ENCODE assay signal across 8 cellular contexts in the genomic region with DNA sequence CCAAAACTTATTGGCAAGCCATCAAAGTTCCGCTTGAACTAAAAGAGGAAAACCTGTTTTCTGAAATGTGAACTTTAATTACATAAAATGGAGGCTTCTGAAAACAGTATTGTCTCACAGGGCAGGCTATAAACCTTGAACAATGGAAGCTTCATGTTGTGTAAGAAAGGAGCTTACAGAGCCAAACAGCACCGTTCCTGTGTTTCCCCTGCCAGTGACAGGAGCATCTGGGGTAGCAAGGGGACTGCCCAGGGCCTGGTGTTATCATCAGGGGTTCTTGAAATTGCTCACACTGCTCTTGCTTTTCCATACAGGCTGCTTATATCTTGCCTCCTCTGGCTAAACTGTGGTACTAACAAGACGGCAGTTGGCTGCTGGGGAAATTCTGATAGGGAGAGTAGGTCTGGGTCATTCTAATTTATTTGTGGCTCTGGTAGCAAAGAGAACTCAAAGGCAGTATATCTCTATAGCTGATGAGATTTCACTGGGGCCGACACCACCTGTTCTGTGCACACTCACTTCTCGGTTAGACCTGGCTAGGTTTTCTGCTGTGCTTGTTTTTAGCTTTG. TPM values are rescaled to one million over a fixed set of nuclear protein-coding genes. Genes with fewer than 3 reads are reported as not detected.
DNase-seq lines count a peak whose midpoint lies in the region; ATAC-seq, FAIRE-seq and TF ChIP-seq lines count a peak whose summit lies in the region.
"Had no signal": no experiment of that assay in that cellular context is flagged by ENCODE, and none has a peak within 500 bp of the region (broad histone marks: within the 10 kb centered on the region; RNA-seq: fewer than 3 reads in every experiment).

No MANE protein-coding gene starts in this region.

- H3K9me3 ChIP-seq in IMR-90 (ENCODE audit: control insufficient read depth, insufficient read depth, low read length) = no peaks in the 10 kb centered on the region
- no peaks in the 10 kb centered on the region for H3K9me3 ChIP-seq in prostate gland

- H2BK15ac ChIP-seq in IMR-90 (ENCODE audit: low read depth, low read length) = peak overlapping the region; percentile 23; the same call in 2 of the 3 replicates

- H3K9me1 ChIP-seq in IMR-90 (ENCODE audit: insufficient read depth, low read length) = peaks cover 15% of the 10 kb centered on the region

- peak overlapping the region; percentile 76 for H2BK5ac ChIP-seq in IMR-90 (ENCODE audit: low read depth, low read length, poor library complexity, severe bottlenecking)

- H4K5ac ChIP-seq in IMR-90 (ENCODE audit: low read depth, low read length) = no peak overlapping the region

- H3K4me2 ChIP-seq in IMR-90 (ENCODE audit: low read depth, low read length) = peak overlapping the region; percentile 37; the same call in 1 of the 2 replicates

- intact Hi-C loops in IMR-90 (cut with micrococcal nuclease) (loop anchor here (2.0 to 10.0 kb wide), 2 partner anchors 39 to 857 kb away; no protein-coding TSS in a partner anchor), prostate gland (cut with DNase I) (no loop called here)

- H3K79me1 ChIP-seq in IMR-90 (ENCODE audit: low read depth in 1 of 2, low read length in 2 of 2) = peaks cover 31 to 81% of the 10 kb centered on the region in 2 experiments; a peak in 3 of 4 replicates

- H3K23ac ChIP-seq in IMR-90 (ENCODE audit: low read depth, low read length) = peak overlapping the region; percentile 74; the same call in 1 of the 2 replicates

- peak; percentile 20 for FAIRE-seq in H54 (lab: Jason Lieb, UNC)

- no peak overlapping the region for H2BK20ac ChIP-seq in IMR-90 (ENCODE audit: low read depth, low read length)

- H3K36me3 ChIP-seq in IMR-90 (ENCODE audit: control insufficient read depth, insufficient read depth, low read length) = peaks cover 15% of the 10 kb centered on the region
- no peaks in the 10 kb centered on the region for H3K36me3 ChIP-seq in prostate gland
- peaks cover 6% of the 10 kb centered on the region for H3K36me3 ChIP-seq in H7 (replicated peaks; ENCODE audit: control insufficient read depth, insufficient read depth, low read length)

- H3K27ac ChIP-seq in IMR-90 (ENCODE audit: insufficient read depth, low read length) (peak overlapping the region; percentile 58), prostate gland (peak overlapping the region; percentile 17 to 67)

- peak overlapping the region; percentile 12 to 27; a peak in 2 of 4 replicates for H4K8ac ChIP-seq in IMR-90 (ENCODE audit: low read depth in 2 of 2, low read length in 2 of 2)

- in situ Hi-C loops in IMR-90 (cut with MboI; ENCODE audit: low sequenced_read_pairs) = no loop called here

- POLR2A ChIA-PET in IMR-90 (lab: Charles Lee; ENCODE audit: unreplicated experiment) = interaction anchor here (0.6 kb wide), 2 partner anchors 26 to 34 kb away, joined by 3 to 5 read pairs; no protein-coding TSS in a partner anchor

- dilution Hi-C loops in IMR-90 (cut with HindIII; ENCODE audit: low sequenced_read_pairs, unreplicated experiment) = no loop called here

- H2AK9ac ChIP-seq in IMR-90 (replicated peaks; ENCODE audit: low read depth, low read length, poor library complexity) = no peak overlapping the region

- peak overlapping the region; percentile 20; the same call in 1 of the 2 replicates for H2BK120ac ChIP-seq in IMR-90 (ENCODE audit: low read depth, low read length)

- ATAC-seq in GM18873 (IDR thresholded peaks at IDR 0.05; ENCODE audit: low FRiP score, unreplicated experiment) (peak; percentile 91), IMR-90 (ENCODE audit: low read depth) (peak; percentile 30)

- TF ChIP-seq CTCF in IMR-90 (conservative IDR thresholded peaks at IDR 0.05; ENCODE audit: low read depth, low read length) (no peak), prostate gland (IDR thresholded peaks at IDR 0.05) (no peak)

- peak overlapping the region; percentile 46; the same call in 1 of the 2 replicates for H3K18ac ChIP-seq in IMR-90 (ENCODE audit: low read depth, low read length)

- peaks cover 84% of the 10 kb centered on the region for H4K20me1 ChIP-seq in IMR-90 (ENCODE audit: insufficient read depth, low read length)

- WGBS in IMR-90 (ENCODE audit: extremely low coverage in 2 of 2, insufficient read length in 1 of 2), 2 experiments = 80% methylated on average over 3 of the region's 5 CpGs; no CpG with 5 or more reads in 1 of the 2 experiments
- WGBS in prostate gland = 37% methylated on average over 5 of the region's 5 CpGs

- no peak overlapping the region for H2AFZ ChIP-seq in IMR-90 (replicated peaks; ENCODE audit: low read length, poor library complexity)

- H3K14ac ChIP-seq in IMR-90 (replicated peaks; ENCODE audit: low read depth, low read length) = peak overlapping the region; percentile 70

- H3K27me3 ChIP-seq in IMR-90 (ENCODE audit: control insufficient read depth, insufficient read depth, low read length) (no peaks in the 10 kb centered on the region), prostate gland (replicated peaks; ENCODE audit: insufficient read depth) (no peaks in the 10 kb centered on the region), H7 (ENCODE audit: control insufficient read depth, insufficient read depth, low read length) (no peaks in the 10 kb centered on the region)

- DNase-seq in H54 (ENCODE audit: insufficient read length, low spot score) (no peak), IMR-90 (peak; percentile 22), prostate gland (ENCODE audit: low spot score) (peak; percentile 37), erythroblast (lab: John Stamatoyannopoulos, UW) (no peak), H7 (no peak)
- no peak for DNase-seq in activated CD4-positive, alpha-beta T cell treated with anti-CD3 and anti-CD28 coated beads for 1 hour
- DNase-seq: stimulated activated naive CD4-positive, alpha-beta T cell treated with Interleukin-2 at 50 U/mL for 16 hours had no signal

- CTCF ChIA-PET in IMR-90 (lab: Yijun Ruan, JAX) = no interaction called here

- BruUV-seq in IMR-90 (replicated peaks; lab: Mats Ljungman, UMichigan) = no TSS peak

- 0 out of 2 replicates have a peak overlapping the region, but pooled peaks have one; percentile 15 for H4K91ac ChIP-seq in IMR-90 (ENCODE audit: insufficient read depth, low read depth, low read length)

- H3K4ac ChIP-seq in IMR-90 (ENCODE audit: low read depth, low read length) = peak overlapping the region; percentile 64; the same call in 1 of the 2 replicates

- H3K4me1 ChIP-seq in IMR-90 (ENCODE audit: control insufficient read depth, insufficient read depth, low read length) = peaks cover 24% of the 10 kb centered on the region
- peaks cover 11% of the 10 kb centered on the region for H3K4me1 ChIP-seq in prostate gland (replicated peaks)

- TF ChIP-seq POLR2A in H54 (IDR thresholded peaks at IDR 0.05; ENCODE audit: low read depth, low read length) (no peak), IMR-90 (IDR thresholded peaks at IDR 0.05; ENCODE audit: low read depth, low read length) (no peak), prostate gland (IDR thresholded peaks at IDR 0.05) (no peak), erythroblast (IDR thresholded peaks at IDR 0.05; ENCODE audit: low read length) (no peak)

- no peak for TF ChIP-seq RAD21 in IMR-90 (IDR thresholded peaks at IDR 0.05; ENCODE audit: low read length)

- H2AK5ac ChIP-seq in IMR-90 (ENCODE audit: low read depth, low read length) = peak overlapping the region; percentile 29; the same call in 1 of the 2 replicates

- no peak overlapping the region for H3K4me3 ChIP-seq in IMR-90 (ENCODE audit: insufficient read depth, low read depth, low read length)
- no peak overlapping the region for H3K4me3 ChIP-seq in prostate gland
- no peak overlapping the region for H3K4me3 ChIP-seq in H7 (ENCODE audit: insufficient read depth, low read depth, low read length)

- H3K9ac ChIP-seq in IMR-90 (ENCODE audit: low read depth, low read length) = no peak overlapping the region

- H3K56ac ChIP-seq in IMR-90 (ENCODE audit: extremely low read depth, insufficient read depth, low read length) = no peak overlapping the region

TF ChIP-seq in IMR-90, 13 proteins besides CTCF, POLR2A, EP300 and RAD21 (continues in another document):
- TF ChIP-seq CHD1 (IDR thresholded peaks at IDR 0.05; ENCODE audit: low read depth, low read length) (no peak), RCOR1 (IDR thresholded peaks at IDR 0.05; ENCODE audit: insufficient replicate concordance, low read length) (no peak), MAZ (IDR thresholded peaks at IDR 0.05; ENCODE audit: borderline replicate concordance, low read depth, low read length) (no peak), SMC3 (IDR thresholded peaks at IDR 0.05; ENCODE audit: low read depth, low read length) (no peak), RFX5 (IDR thresholded peaks at IDR 0.05; ENCODE audit: low read depth, low read length) (no peak), NFE2L2 (IDR thresholded peaks at IDR 0.05; ENCODE audit: low read depth, low read length) (no peak), MXI1 (IDR thresholded peaks at IDR 0.05; ENCODE audit: borderline replicate concordance, low read depth, low read length) (no peak), FOS (IDR thresholded peaks at IDR 0.05; ENCODE audit: low read depth, low read length) (no peak), MAFK (IDR thresholded peaks at IDR 0.05; ENCODE audit: low read depth, low read length) (no peak), BHLHE40 (IDR thresholded peaks at IDR 0.05; ENCODE audit: low read depth, low read length) (no peak)
- TF ChIP-seq, protein P1, sequence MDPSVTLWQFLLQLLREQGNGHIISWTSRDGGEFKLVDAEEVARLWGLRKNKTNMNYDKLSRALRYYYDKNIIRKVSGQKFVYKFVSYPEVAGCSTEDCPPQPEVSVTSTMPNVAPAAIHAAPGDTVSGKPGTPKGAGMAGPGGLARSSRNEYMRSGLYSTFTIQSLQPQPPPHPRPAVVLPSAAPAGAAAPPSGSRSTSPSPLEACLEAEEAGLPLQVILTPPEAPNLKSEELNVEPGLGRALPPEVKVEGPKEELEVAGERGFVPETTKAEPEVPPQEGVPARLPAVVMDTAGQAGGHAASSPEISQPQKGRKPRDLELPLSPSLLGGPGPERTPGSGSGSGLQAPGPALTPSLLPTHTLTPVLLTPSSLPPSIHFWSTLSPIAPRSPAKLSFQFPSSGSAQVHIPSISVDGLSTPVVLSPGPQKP (IDR thresholded peaks at IDR 0.05; ENCODE audit: borderline replicate concordance, low read depth, low read length) = no peak
- TF ChIP-seq, protein P2, sequence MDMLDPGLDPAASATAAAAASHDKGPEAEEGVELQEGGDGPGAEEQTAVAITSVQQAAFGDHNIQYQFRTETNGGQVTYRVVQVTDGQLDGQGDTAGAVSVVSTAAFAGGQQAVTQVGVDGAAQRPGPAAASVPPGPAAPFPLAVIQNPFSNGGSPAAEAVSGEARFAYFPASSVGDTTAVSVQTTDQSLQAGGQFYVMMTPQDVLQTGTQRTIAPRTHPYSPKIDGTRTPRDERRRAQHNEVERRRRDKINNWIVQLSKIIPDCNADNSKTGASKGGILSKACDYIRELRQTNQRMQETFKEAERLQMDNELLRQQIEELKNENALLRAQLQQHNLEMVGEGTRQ (IDR thresholded peaks at IDR 0.05; ENCODE audit: low read depth, low read length) = no peak

RNA-seq across cellular contexts. Expression of a gene that starts 40.4 kb away (rescaled TPM):
- 39.6 and 70.5 TPM in 2 replicates for total RNA-seq in IMR-90 (2012; rRNA removed)
- 103 and 121 TPM in 2 replicates for polyA plus RNA-seq in IMR-90 (2012; rRNA removed)
- 112 and 166 TPM in 2 replicates for polyA plus RNA-seq in IMR-90 (2012; cell fraction: cytosol; rRNA removed)
- 48.2 and 69.4 TPM in 2 replicates for polyA plus RNA-seq in IMR-90 (2012; cell fraction: nucleus; rRNA removed; ENCODE audit: low replicate concordance)
- 100 to 1,000 TPM; 142 to 346 TPM for total RNA-seq in prostate gland
- total RNA-seq in H7 (2014; rRNA removed; shearing (Covaris generic)) = 144 and 153 TPM in 2 replicates

Comparison
In these comparisons a context has a peak if more than half of its experiments do, and no peak if none do; other contexts are left out.
1. DNase-seq: peak in IMR-90 (single experiment) and prostate gland (single experiment); none in H54 (single experiment), erythroblast (0 of 2), H7 (single experiment) and activated CD4-positive, alpha-beta T cell treated with anti-CD3 and anti-CD28 coated beads for 1 hour (single experiment).